In genomic region chr12:54215990-54216579, GRCh38 we compare ENCODE assay signal across 8 cellular contexts. TPM values are rescaled to one million over a fixed set of nuclear protein-coding genes. Genes with fewer than 3 reads are reported as not detected.
DNase-seq lines count a peak whose midpoint lies in the region; ATAC-seq and TF ChIP-seq lines count a peak whose summit lies in the region.

No MANE protein-coding gene starts in this region.

- no peak overlapping the region for H3K9ac ChIP-seq in SK-N-SH

- no peak overlapping the region for H3K4me3 ChIP-seq in SK-N-SH (ENCODE audit: low read depth in 2 of 2, low read length in 1 of 2)
- H3K4me3 ChIP-seq in epithelial cell of proximal tubule (ENCODE audit: low read depth, low read length), result peak overlapping the region; percentile 48

- no peaks in the 10 kb centered on the region for H3K79me2 ChIP-seq in SK-N-SH (ENCODE audit: insufficient read depth)

- POLR2A ChIA-PET in SK-N-SH (lab: Yijun Ruan, JAX) (interaction anchor here (1.1 to 1.2 kb wide), 3 partner anchors 63 to 231 kb away, joined by 3 read pairs; partner anchors contain the start of gene HOXC10), WTC11 (lab: Charles Lee) (interaction anchor here (0.5 to 1.7 kb wide), 3 partner anchors 9 to 64 kb away, joined by 3 to 7 read pairs (median 7); partner anchors contain the start of genes CBX5 and HNRNPA1)

- no peak for TF ChIP-seq CTCF in SK-N-SH (IDR thresholded peaks at IDR 0.05)
- no peak for TF ChIP-seq CTCF in WTC11 (IDR thresholded peaks at IDR 0.05)
- no peak for TF ChIP-seq CTCF in epithelial cell of proximal tubule (conservative IDR thresholded peaks at IDR 0.05; ENCODE audit: low read depth, low read length)

- TF ChIP-seq EP300 in SK-N-SH (IDR thresholded peaks at IDR 0.05; ENCODE audit: borderline replicate concordance in 1 of 2, low read depth in 1 of 2, low read length in 1 of 2), result no peak

- H3K4me2 ChIP-seq in SK-N-SH, result peak overlapping the region; percentile 72

- H3K36me3 Mint-ChIP-seq in WTC11, result no peaks in the 10 kb centered on the region

- H3K27me3 ChIP-seq in SK-N-SH (ENCODE audit: insufficient read depth), result no peaks in the 10 kb centered on the region

- H3K4me1 Mint-ChIP-seq in WTC11, result peaks cover 33% of the 10 kb centered on the region

- H3F3A ChIP-seq in SK-N-SH (replicated peaks; ENCODE audit: insufficient read depth), result peaks cover 6% of the 10 kb centered on the region

- H3K4me1 ChIP-seq in SK-N-SH (ENCODE audit: control insufficient read depth in 1 of 2, insufficient read depth in 2 of 2, low read depth in 1 of 2, low read length in 1 of 2), result peaks cover 0 to 20% of the 10 kb centered on the region in 2 experiments; a peak in 2 of 4 replicates

- CTCF ChIA-PET in SK-N-SH (lab: Yijun Ruan, JAX), result interaction anchor here (0.7 to 7.3 kb wide), 43 partner anchors 8 to 517 kb away, joined by 3 to 212 read pairs (median 5); partner anchors contain the start of genes COPZ1, HOXC10, HOXC12 and HOXC5
- CTCF ChIA-PET in WTC11 (lab: Charles Lee), result interaction anchor here (0.5 to 4.8 kb wide), 48 partner anchors 8 to 1909 kb away, joined by 3 to 65 read pairs (median 4); partner anchors contain the start of genes CBX5, COPZ1, HNRNPA1 and HOXC10

- H4K20me1 ChIP-seq in SK-N-SH (ENCODE audit: insufficient read depth), result no peaks in the 10 kb centered on the region

- no peak overlapping the region for H3K27ac ChIP-seq in SK-N-SH (ENCODE audit: low read depth in 2 of 2, low read length in 1 of 2)

- H3K9me3 ChIP-seq in SK-N-SH, result no peaks in the 10 kb centered on the region

- no peak overlapping the region; the same call in 1 of the 2 replicates for H3K27ac Mint-ChIP-seq in WTC11

- no peak for TF ChIP-seq RAD21 in SK-N-SH (IDR thresholded peaks at IDR 0.05; ENCODE audit: low read length)

- peak overlapping the region; percentile 75 for H3K4me3 Mint-ChIP-seq in WTC11

- peaks cover 67% of the 10 kb centered on the region for H3K27me3 Mint-ChIP-seq in WTC11 (ENCODE audit: low read depth)

- 21% methylated on average over 20 of the region's 25 CpGs for WGBS in SK-N-SH (ENCODE audit: low lambda C conversion rate)

- H3K9me2 ChIP-seq in SK-N-SH, result no peaks in the 10 kb centered on the region

- H2AFZ ChIP-seq in SK-N-SH (ENCODE audit: low read depth), result no peak overlapping the region; the same call in 1 of the 2 replicates

- no peaks in the 10 kb centered on the region for H3K9me3 Mint-ChIP-seq in WTC11

- H3K36me3 ChIP-seq in SK-N-SH (replicated peaks in 1 of 2; ENCODE audit: control insufficient read depth in 1 of 2, insufficient read depth in 2 of 2, low read length in 1 of 2), result no peaks in the 10 kb centered on the region

- DNase-seq in SK-N-SH (no peak), WTC11 (ENCODE audit: low spot score) (peak; percentile 60), epithelial cell of proximal tubule (ENCODE audit: low read depth) (no peak), mucosa of gallbladder (ENCODE audit: low spot score) (no peak), epidermal melanocyte (ENCODE audit: insufficient read length, low spot score) (no peak)
- DNase-seq in stimulated activated naive CD8-positive, alpha-beta T cell treated with anti-CD3 and anti-CD28 coated beads, Interleukin-15, Interleukin-2, amounts not matched to agents 100 U/mL and 50 U/mL, for 24 hours, result peak; percentile 68

- no peak for ATAC-seq in SK-N-SH treated with all-trans-retinoic acid at 6 μM for 48 hours
- no peak for ATAC-seq in WTC11
- no peak for ATAC-seq in stimulated activated naive CD8-positive, alpha-beta T cell treated with anti-CD3 and anti-CD28 coated beads, Interleukin-15, Interleukin-2, amounts not matched to agents 100 U/mL and 50 U/mL, for 24 hours
- no peak for ATAC-seq in HG02885 (IDR thresholded peaks at IDR 0.05; ENCODE audit: poor library complexity, unreplicated experiment)

TF ChIP-seq in SK-N-SH, 30 proteins besides CTCF, POLR2A, EP300 and RAD21 (continues in another document):
- TF ChIP-seq PBX3 (IDR thresholded peaks at IDR 0.05) (no peak), GABPA (IDR thresholded peaks at IDR 0.05; ENCODE audit: low read depth) (no peak), SIN3A (IDR thresholded peaks at IDR 0.05; ENCODE audit: borderline replicate concordance, low read depth, low read length) (no peak), GATA2 (CRISPR knock-in tag; IDR thresholded peaks at IDR 0.05) (no peak)

TF ChIP-seq in SK-N-SH treated with all-trans-retinoic acid at 6 μM for 48 hours, 23 proteins besides CTCF, POLR2A, EP300 and RAD21 (continues in another document):
- TF ChIP-seq TCF4 (CRISPR knock-in tag; IDR thresholded peaks at IDR 0.05; ENCODE audit: borderline replicate concordance) (no peak), ARNTL (CRISPR knock-in tag; IDR thresholded peaks at IDR 0.05; ENCODE audit: borderline replicate concordance, low read depth) (no peak), PATZ1 (CRISPR knock-in tag; IDR thresholded peaks at IDR 0.05; ENCODE audit: borderline replicate concordance) (no peak), POU6F1 (CRISPR knock-in tag; IDR thresholded peaks at IDR 0.05; ENCODE audit: borderline replicate concordance, low read depth) (no peak), RARB (CRISPR knock-in tag; IDR thresholded peaks at IDR 0.05) (no peak), ZNF565 (CRISPR knock-in tag; conservative IDR thresholded peaks at IDR 0.05; ENCODE audit: low read depth) (no peak)

TF ChIP-seq in WTC11, 78 proteins besides CTCF, POLR2A, EP300 and RAD21:
- TF ChIP-seq MAX (CRISPR knock-in tag; IDR thresholded peaks at IDR 0.05), result peak; percentile 35; the same call in 1 of the 2 replicates
- no peak for TF ChIP-seq ZNF416 (CRISPR knock-in tag; IDR thresholded peaks at IDR 0.05)
- TF ChIP-seq AFF4 (CRISPR knock-in tag; IDR thresholded peaks at IDR 0.05; ENCODE audit: borderline replicate concordance), result no peak
- 0 out of 2 replicates have a peak, but pooled peaks have one; percentile 23 for TF ChIP-seq ZNF281 (CRISPR knock-in tag; IDR thresholded peaks at IDR 0.05)
- 0 out of 2 replicates have a peak, but pooled peaks have one; percentile 15 for TF ChIP-seq GTF2I (CRISPR knock-in tag; conservative IDR thresholded peaks at IDR 0.05)
- TF ChIP-seq TEAD1 (CRISPR knock-in tag; IDR thresholded peaks at IDR 0.05), result no peak
- TF ChIP-seq ZNF121 (CRISPR knock-in tag; IDR thresholded peaks at IDR 0.05), result no peak
- peak; percentile 34; the same call in 1 of the 2 replicates for TF ChIP-seq SP1 (CRISPR knock-in tag; conservative IDR thresholded peaks at IDR 0.05)
TF ChIP-seq in WTC11: peak in this region for 4.

RNA-seq across cellular contexts. Expression of gene SMUG1, which starts 27.3 kb away (rescaled TPM):
- 61.3 and 78.4 TPM in 2 replicates for polyA plus RNA-seq in SK-N-SH (2012; rRNA removed)
- 42.3 and 50.3 TPM in 2 replicates for polyA plus RNA-seq in SK-N-SH (2012; cell fraction: cytosol; rRNA removed)
- 113 and 138 TPM in 2 replicates for polyA plus RNA-seq in SK-N-SH (2012; cell fraction: nucleus; rRNA removed)
- total RNA-seq in WTC11 (2021) (19.2 to 27.5 TPM (median 26.3 TPM) in 3 replicates), epithelial cell of proximal tubule (44.6 and 48.0 TPM in 2 replicates), mucosa of gallbladder (29.8 TPM)

Comparison
In these comparisons a context has a peak if more than half of its experiments do, and no peak if none do; other contexts are left out.
1. DNase-seq: peak in WTC11 (single experiment) and stimulated activated naive CD8-positive, alpha-beta T cell treated with anti-CD3 and anti-CD28 coated beads, Interleukin-15, Interleukin-2, amounts not matched to agents 100 U/mL and 50 U/mL, for 24 hours (single experiment); none in SK-N-SH (single experiment), epithelial cell of proximal tubule (single experiment), mucosa of gallbladder (single experiment) and epidermal melanocyte (single experiment).
2. Of the 6 proteins assayed by ChIP-seq in both WTC11 and SK-N-SH: peak only in WTC11: MAX; only in SK-N-SH: none; in both: none; in neither: 5.